In genomic region chr2:205568620-205569019, GRCh38 we compare ENCODE assay signal across 18 cellular contexts.
"Had no signal": no experiment of that assay in that cellular context is flagged by ENCODE, and none has a peak within 500 bp of the region (broad histone marks: within the 10 kb centered on the region; RNA-seq: fewer than 3 reads in every experiment).

No MANE protein-coding gene starts in this region.

- H3K27me3 ChIP-seq: dorsolateral prefrontal cortex, esophagus squamous epithelium, neutrophil, sigmoid colon, testis, tibial nerve had no signal

- H3K36me3 Mint-ChIP-seq: stimulated activated naive B cell treated with anti-CD40 and anti-IgM and Interleukin-4, amounts not matched to agents 10 μg/mL and 1 μg/mL and 100 μg/mL, for 72 hours had no signal

- H3K4me3 ChIP-seq: dorsolateral prefrontal cortex, esophagus squamous epithelium, mucosa of descending colon, psoas muscle, sigmoid colon, skin epidermis, testis, tibial nerve had no signal

- H3K4me1 ChIP-seq: psoas muscle, testis, tibial nerve had no signal

- H3K36me3 ChIP-seq: esophagus squamous epithelium, neutrophil, sigmoid colon, tibial nerve had no signal

- H3K27ac Mint-ChIP-seq: naive thymus-derived CD8-positive, alpha-beta T cell; stimulated activated naive B cell treated with anti-CD40 and anti-IgM and Interleukin-4, amounts not matched to agents 10 μg/mL and 1 μg/mL and 100 μg/mL, for 72 hours; stimulated activated naive CD8-positive, alpha-beta T cell treated with anti-CD3 and anti-CD28 coated beads, Interleukin-15, amount 100 ng/mL, for 72 hours had no signal

- H3K27me3 Mint-ChIP-seq: stimulated activated naive CD8-positive, alpha-beta T cell treated with anti-CD3 and anti-CD28 coated beads, Interleukin-15, amount 100 ng/mL, for 72 hours had no signal

- H3K9me3 ChIP-seq: esophagus squamous epithelium, mucosa of descending colon, neutrophil, psoas muscle, sigmoid colon, testis, tibial nerve had no signal

- H3K27ac ChIP-seq: dorsolateral prefrontal cortex, esophagus squamous epithelium, neutrophil, psoas muscle, sigmoid colon, skin epidermis, testis, tibial nerve had no signal

- ATAC-seq: mucosa of descending colon; naive thymus-derived CD8-positive, alpha-beta T cell; psoas muscle; stimulated activated naive B cell treated with anti-CD40 and anti-IgM and Interleukin-4, amounts not matched to agents 10 μg/mL and 1 μg/mL and 100 μg/mL, for 72 hours; stimulated activated naive CD8-positive, alpha-beta T cell treated with anti-CD3 and anti-CD28 coated beads, Interleukin-15, amount 100 ng/mL, for 72 hours had no signal

- H3K4me1 Mint-ChIP-seq: naive thymus-derived CD8-positive, alpha-beta T cell; stimulated activated naive B cell treated with anti-CD40 and anti-IgM and Interleukin-4, amounts not matched to agents 10 μg/mL and 1 μg/mL and 100 μg/mL, for 72 hours; stimulated activated naive CD8-positive, alpha-beta T cell treated with anti-CD3 and anti-CD28 coated beads, Interleukin-15, amount 100 ng/mL, for 72 hours had no signal

- H3K4me3 Mint-ChIP-seq: naive thymus-derived CD8-positive, alpha-beta T cell; stimulated activated naive B cell treated with anti-CD40 and anti-IgM and Interleukin-4, amounts not matched to agents 10 μg/mL and 1 μg/mL and 100 μg/mL, for 72 hours; stimulated activated naive CD8-positive, alpha-beta T cell treated with anti-CD3 and anti-CD28 coated beads, Interleukin-15, amount 100 ng/mL, for 72 hours had no signal

- DNase-seq: cortex of kidney; dorsolateral prefrontal cortex; effector CD8-positive, alpha-beta T cell; esophagus squamous epithelium; foreskin fibroblast; kidney glomerular epithelial cell; mucosa of descending colon; naive thymus-derived CD8-positive, alpha-beta T cell; psoas muscle; sigmoid colon; stimulated activated CD4-positive, alpha-beta T cell treated with anti-CD3 and anti-CD28 coated beads, Interleukin-2, amount 100 ng/mL, for 24 hours; stimulated activated CD4-positive, alpha-beta T cell treated with anti-CD3 and anti-CD28 coated beads, Interleukin-4, amount 100 ng/mL, for 4 hours; stimulated activated naive B cell treated with anti-CD40 and anti-IgM and Interleukin-4, amounts not matched to agents 10 μg/mL and 1 μg/mL and 100 μg/mL, for 72 hours; stimulated activated naive CD8-positive, alpha-beta T cell treated with anti-CD3 and anti-CD28 coated beads, Interleukin-15, amount 100 ng/mL, for 72 hours; testis had no signal
